ENCODE assay signal across 1 cellular context in genomic region chr2:183105402-183106134, GRCh38.
TF ChIP-seq lines count a peak whose summit lies in the region.

No MANE protein-coding gene starts in this region.

TF ChIP-seq in IMR-90, 13 proteins besides CTCF, POLR2A, EP300 and RAD21 (continued from another document):
- TF ChIP-seq ELK1 (IDR thresholded peaks at IDR 0.05; ENCODE audit: borderline replicate concordance, low read depth, low read length) (no peak), CHD1 (IDR thresholded peaks at IDR 0.05; ENCODE audit: low read depth, low read length) (no peak), FOS (IDR thresholded peaks at IDR 0.05; ENCODE audit: low read depth, low read length) (no peak), MAFK (IDR thresholded peaks at IDR 0.05; ENCODE audit: low read depth, low read length) (0 out of 2 replicates have a peak, but pooled peaks have one; percentile 14), CEBPB (IDR thresholded peaks at IDR 0.05; ENCODE audit: low read depth, low read length) (no peak)
